Comparison of ENCODE assay signal across 8 cellular contexts in the genomic region with DNA sequence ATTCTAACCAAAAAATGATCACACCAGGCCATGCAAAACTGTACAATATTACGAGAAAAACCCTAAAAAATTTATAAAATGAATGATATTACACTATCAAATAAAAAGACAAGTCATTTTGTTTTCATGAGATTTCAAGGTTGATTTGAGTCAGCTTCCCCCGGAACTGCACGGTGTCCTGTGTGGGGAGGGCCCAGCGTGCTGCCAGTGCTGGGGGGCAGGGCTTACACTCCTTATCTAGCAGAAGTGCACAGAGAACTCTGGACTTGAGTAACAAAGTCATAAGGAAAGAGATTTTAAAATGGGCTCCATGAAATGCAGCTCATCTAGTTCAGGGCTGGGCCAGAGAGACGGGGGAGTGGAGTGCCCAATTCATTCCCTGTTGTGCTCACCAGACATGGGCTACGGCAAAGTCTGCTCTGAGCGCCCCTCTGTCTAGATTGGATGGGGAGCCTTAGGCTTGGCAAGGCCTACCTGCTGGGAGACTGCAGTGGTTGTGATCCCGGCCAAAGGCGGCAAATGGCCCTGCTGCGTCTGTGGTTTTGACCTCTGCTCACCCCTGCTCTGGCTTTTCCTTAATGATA. TPM values are rescaled to one million over a fixed set of nuclear protein-coding genes. Genes with fewer than 3 reads are reported as not detected.
DNase-seq lines count a peak whose midpoint lies in the region; ATAC-seq and TF ChIP-seq lines count a peak whose summit lies in the region.

No MANE protein-coding gene starts in this region.

- H3K4me3 Mint-ChIP-seq in stimulated activated naive CD8-positive, alpha-beta T cell treated with anti-CD3 and anti-CD28 coated beads, Interleukin-15, Interleukin-2, amounts not matched to agents 100 ng/mL and 50 ng/mL, for 24 hours: no peak overlapping the region

- no peaks in the 10 kb centered on the region for H3K27me3 ChIP-seq in lower lobe of right lung (ENCODE audit: low read depth)

- intact Hi-C loops in lower lobe of right lung (cut with DNase I): no loop called here

- POLR2A ChIA-PET in GM10248 (lab: Yijun Ruan, JAX): no interaction called here

- ATAC-seq in GM18858 (IDR thresholded peaks at IDR 0.05; ENCODE audit: unreplicated experiment) (peak; percentile 66), HG03460 (IDR thresholded peaks at IDR 0.05; ENCODE audit: unreplicated experiment) (peak; percentile 68), lower lobe of right lung (peak; percentile 38 to 52)

- peaks cover 40% of the 10 kb centered on the region for H3K4me1 ChIP-seq in lower lobe of right lung

- peaks cover 50% of the 10 kb centered on the region for H3K36me3 ChIP-seq in lower lobe of right lung

- peaks cover 21% of the 10 kb centered on the region for H3K4me1 Mint-ChIP-seq in stimulated activated naive CD8-positive, alpha-beta T cell treated with anti-CD3 and anti-CD28 coated beads, Interleukin-15, Interleukin-2, amounts not matched to agents 100 ng/mL and 50 ng/mL, for 24 hours (ENCODE audit: low read depth)

- no peak overlapping the region for H3K4me3 ChIP-seq in lower lobe of right lung

- H3K27ac ChIP-seq in lower lobe of right lung: no peak overlapping the region

- DNase-seq in activated T-helper 9 cell treated with anti-CD3 and anti-CD28 coated beads, Interleukin-2, amount 50 U/mL, for 16 hours (ENCODE audit: low read depth): peak; percentile 15
- no peak for DNase-seq in lower lobe of right lung
- no peak for DNase-seq in superior temporal gyrus (ENCODE audit: extremely low spot score)
- no peak for DNase-seq in GM10248 (ENCODE audit: extremely low spot score)
- DNase-seq in D341Med (ENCODE audit: low spot score): no peak

- H3K27ac Mint-ChIP-seq in stimulated activated naive CD8-positive, alpha-beta T cell treated with anti-CD3 and anti-CD28 coated beads, Interleukin-15, Interleukin-2, amounts not matched to agents 100 ng/mL and 50 ng/mL, for 24 hours: peak overlapping the region; percentile 81

- TF ChIP-seq CTCF in lower lobe of right lung (IDR thresholded peaks at IDR 0.05): no peak
- TF ChIP-seq CTCF in GM10248 (IDR thresholded peaks at IDR 0.05; ENCODE audit: control extremely low read depth, extremely low read depth, low read depth, missing control alignments): no peak

- H3K9me3 Mint-ChIP-seq in stimulated activated naive CD8-positive, alpha-beta T cell treated with anti-CD3 and anti-CD28 coated beads, Interleukin-15, Interleukin-2, amounts not matched to agents 100 ng/mL and 50 ng/mL, for 24 hours: no peaks in the 10 kb centered on the region

- H3K9me3 ChIP-seq in lower lobe of right lung: no peaks in the 10 kb centered on the region

- no peaks in the 10 kb centered on the region for H3K27me3 Mint-ChIP-seq in stimulated activated naive CD8-positive, alpha-beta T cell treated with anti-CD3 and anti-CD28 coated beads, Interleukin-15, Interleukin-2, amounts not matched to agents 100 ng/mL and 50 ng/mL, for 24 hours

- CTCF ChIA-PET in GM10248 (lab: Yijun Ruan, JAX): no interaction called here

- H3K36me3 Mint-ChIP-seq in stimulated activated naive CD8-positive, alpha-beta T cell treated with anti-CD3 and anti-CD28 coated beads, Interleukin-15, Interleukin-2, amounts not matched to agents 100 ng/mL and 50 ng/mL, for 24 hours (ENCODE audit: low read depth): peaks cover 12% of the 10 kb centered on the region

RNA-seq across cellular contexts. Expression of a gene that starts 50.1 kb away (rescaled TPM):
- 45.0 TPM for total RNA-seq in lower lobe of right lung
